1 cellular context compared by ENCODE assay signal in genomic region chr7:7135924-7136323, GRCh38.
TF ChIP-seq lines count a peak whose summit lies in the region.

No MANE protein-coding gene starts in this region.

TF ChIP-seq in K562, 482 proteins besides CTCF, POLR2A, EP300 and RAD21:
- TF ChIP-seq CBFA2T2 (conservative IDR thresholded peaks at IDR 0.05) (peak; percentile 19; the same call in 1 of the 2 replicates), CC2D1A (IDR thresholded peaks at IDR 0.05) (peak; percentile 55; the same call in 1 of the 2 replicates), CHAMP1 (IDR thresholded peaks at IDR 0.05) (peak; percentile 88), TRIM24 (IDR thresholded peaks at IDR 0.05) (peak; percentile 32 to 34; a peak in 1 of 4 replicates)
